In genomic region chr4:4890574-4891260, GRCh38 we compare ENCODE assay signal across 20 cellular contexts. TPM values are rescaled to one million over a fixed set of nuclear protein-coding genes. Genes with fewer than 3 reads are reported as not detected.
DNase-seq lines count a peak whose midpoint lies in the region; ATAC-seq and TF ChIP-seq lines count a peak whose summit lies in the region.
"Had no signal": no experiment of that assay in that cellular context is flagged by ENCODE, and none has a peak within 500 bp of the region (broad histone marks: within the 10 kb centered on the region; RNA-seq: fewer than 3 reads in every experiment).

No MANE protein-coding gene starts in this region.

- H2BK12ac ChIP-seq in mesenchymal stem cell (ENCODE audit: low read length in 2 of 2), result no peak overlapping the region

- H3K4me1 ChIP-seq in mesenchymal stem cell (ENCODE audit: control insufficient read depth, insufficient read depth, low read depth, low read length), result no peaks in the 10 kb centered on the region
- H3K4me1 ChIP-seq: BE2C, HAP-1 had no signal

- H3K4me1 Mint-ChIP-seq in type B pancreatic cell (ENCODE audit: unreplicated experiment), result no peaks in the 10 kb centered on the region
- H3K4me1 Mint-ChIP-seq: CD14-positive monocyte; CD8-positive, alpha-beta memory T cell had no signal

- H2AK5ac ChIP-seq in mesenchymal stem cell (ENCODE audit: low read length, severe bottlenecking), result no peak overlapping the region

- no peak overlapping the region for H3K4me3 Mint-ChIP-seq in type B pancreatic cell
- H3K4me3 Mint-ChIP-seq: CD14-positive monocyte; CD4-positive, alpha-beta T cell; CD8-positive, alpha-beta memory T cell; HFFc6 had no signal

- no peak overlapping the region for H4K91ac ChIP-seq in mesenchymal stem cell (ENCODE audit: low read length)

- no peak overlapping the region for H3K9ac ChIP-seq in mesenchymal stem cell (ENCODE audit: low read length)
- H3K9ac ChIP-seq: BLaER1 treated with 17β-estradiol and CSF1 and Interleukin-3, amounts not matched to agents 10 nM and 100 nM had no signal

- no peak overlapping the region for H2BK120ac ChIP-seq in mesenchymal stem cell (ENCODE audit: low read depth, low read length)

- H3K4me2 ChIP-seq in mesenchymal stem cell (ENCODE audit: low read length, poor library complexity, severe bottlenecking), result no peak overlapping the region
- H3K4me2 ChIP-seq: BLaER1 treated with 17β-estradiol and CSF1 and Interleukin-3, amounts not matched to agents 10 nM and 100 nM had no signal

- H3K36me3 ChIP-seq in mesenchymal stem cell (ENCODE audit: control insufficient read depth in 1 of 2, insufficient read depth in 2 of 2, low read depth in 1 of 2, low read length in 2 of 2), result no peaks in the 10 kb centered on the region
- H3K36me3 ChIP-seq: BE2C; BLaER1 treated with 17β-estradiol and CSF1 and Interleukin-3, amounts not matched to agents 10 nM and 100 nM; HAP-1 had no signal

- no peak overlapping the region for H3K23ac ChIP-seq in mesenchymal stem cell (ENCODE audit: low read length in 2 of 2)

- H3K36me3 Mint-ChIP-seq in type B pancreatic cell, result no peaks in the 10 kb centered on the region
- H3K36me3 Mint-ChIP-seq: CD14-positive monocyte; CD8-positive, alpha-beta memory T cell had no signal

- H4K8ac ChIP-seq in mesenchymal stem cell (ENCODE audit: low read length), result no peak overlapping the region

- H2BK5ac ChIP-seq in mesenchymal stem cell (ENCODE audit: low read depth, low read length, poor library complexity, severe bottlenecking), result no peak overlapping the region

- H3K18ac ChIP-seq in mesenchymal stem cell (ENCODE audit: low read depth in 1 of 2, low read length in 2 of 2), result no peak overlapping the region

- ATAC-seq in left lobe of liver, result no peak

- H3K27ac Mint-ChIP-seq in type B pancreatic cell, result no peak overlapping the region
- H3K27ac Mint-ChIP-seq: CD14-positive monocyte; CD4-positive, alpha-beta T cell; CD8-positive, alpha-beta memory T cell; HFFc6 had no signal

- DNase-seq in Ammon's horn (ENCODE audit: low spot score) (peak; percentile 21), fibroblast of the aortic adventitia (ENCODE audit: low read depth) (peak; percentile 37), left lobe of liver (ENCODE audit: low spot score) (peak; percentile 14), type B pancreatic cell (ENCODE audit: extremely low spot score, unreplicated experiment) (peak; percentile 53), mesenchymal stem cell (no peak)
- no peak for DNase-seq in stimulated activated CD4-positive, alpha-beta T cell treated with anti-CD3 and anti-CD28 coated beads, Interleukin-4, amount 100 ng/mL, for 1 hour
- no peak for DNase-seq in stimulated activated CD4-positive, alpha-beta T cell treated with anti-CD3 and anti-CD28 coated beads, Interleukin-4, amount 100 ng/mL, for 24 hours
- DNase-seq: BE2C; CD4-positive, alpha-beta T cell; CD8-positive, alpha-beta memory T cell; DMS 273 treated with DMSO at 0.1 percent for 48 hours; DMS53; DMS79 treated with DMSO at 0.1 percent for 48 hours; GF-D8; GOT3; HFFc6 had no signal

- H3K4ac ChIP-seq in mesenchymal stem cell (ENCODE audit: low read depth in 1 of 2, low read length in 2 of 2), result no peak overlapping the region

- no peaks in the 10 kb centered on the region for H3K9me3 Mint-ChIP-seq in type B pancreatic cell
- H3K9me3 Mint-ChIP-seq: CD14-positive monocyte; CD4-positive, alpha-beta T cell; HFFc6 had no signal

- H2BK15ac ChIP-seq in mesenchymal stem cell (ENCODE audit: low read depth, poor library complexity, severe bottlenecking), result no peak overlapping the region

- H2AFZ ChIP-seq in mesenchymal stem cell (ENCODE audit: low read depth, low read length), result no peak overlapping the region

- no peak overlapping the region for H3K27ac ChIP-seq in mesenchymal stem cell (ENCODE audit: low read length, poor library complexity, severe bottlenecking)
- H3K27ac ChIP-seq: 22Rv1; BLaER1 treated with 17β-estradiol and CSF1 and Interleukin-3, amounts not matched to agents 10 nM and 100 nM had no signal

- H3K4me3 ChIP-seq in fibroblast of the aortic adventitia (ENCODE audit: low read depth, low read length) (no peak overlapping the region), mesenchymal stem cell (ENCODE audit: insufficient read depth in 1 of 2, low read depth in 1 of 2, low read length in 2 of 2) (no peak overlapping the region)
- H3K4me3 ChIP-seq: BLaER1 treated with 17β-estradiol and CSF1 and Interleukin-3, amounts not matched to agents 10 nM and 100 nM; HAP-1 had no signal

- 77% methylated on average over 7 of the region's 7 CpGs for WGBS in mesenchymal stem cell

- peaks cover 40% of the 10 kb centered on the region for H3K27me3 Mint-ChIP-seq in type B pancreatic cell

- TF ChIP-seq CTCF in fibroblast of the aortic adventitia (IDR thresholded peaks at IDR 0.05; ENCODE audit: insufficient read depth, low read length) (no peak), type B pancreatic cell (conservative IDR thresholded peaks at IDR 0.05) (no peak)

- H3K14ac ChIP-seq in mesenchymal stem cell (ENCODE audit: low read length in 2 of 2), result no peak overlapping the region

- no peaks in the 10 kb centered on the region for H3K9me3 ChIP-seq in mesenchymal stem cell (ENCODE audit: control insufficient read depth, low read length)
- H3K9me3 ChIP-seq: BE2C; BLaER1 treated with 17β-estradiol and CSF1 and Interleukin-3, amounts not matched to agents 10 nM and 100 nM; HAP-1 had no signal

- H3K27me3 ChIP-seq in mesenchymal stem cell (ENCODE audit: control insufficient read depth in 1 of 2, insufficient read depth in 1 of 2, low read length in 2 of 2), result peaks cover 31 to 53% of the 10 kb centered on the region in 2 experiments
- H3K27me3 ChIP-seq: BLaER1 treated with 17β-estradiol and CSF1 and Interleukin-3, amounts not matched to agents 10 nM and 100 nM had no signal

- no peaks in the 10 kb centered on the region for H3K79me1 ChIP-seq in mesenchymal stem cell (replicated peaks; ENCODE audit: low read length, poor library complexity, severe bottlenecking)

RNA-seq across cellular contexts. Expression of gene MSX1, which starts 31.3 kb away (rescaled TPM):
- total RNA-seq in fibroblast of the aortic adventitia (ENCODE audit: low replicate concordance), result 4.3 and 17.6 TPM in 2 replicates
- 0.33 TPM for total RNA-seq in left lobe of liver
- total RNA-seq in type B pancreatic cell (ENCODE audit: low replicate concordance), result 7.4 and 67.3 TPM in 2 replicates
- polyA plus RNA-seq in mesenchymal stem cell (2013, experiment 1 of 2), result 3.9 TPM
- 4.2 TPM for polyA plus RNA-seq in mesenchymal stem cell (2013, experiment 2 of 2)
- total RNA-seq: CD4-positive, alpha-beta T cell had no signal
- polyA plus RNA-seq: CD14-positive monocyte; CD8-positive, alpha-beta memory T cell had no signal

Comparison
In these comparisons a context has a peak if more than half of its experiments do, and no peak if none do; other contexts are left out.
1. DNase-seq: peak in Ammon's horn (single experiment), fibroblast of the aortic adventitia (single experiment), left lobe of liver (single experiment) and type B pancreatic cell (single experiment); none in stimulated activated CD4-positive, alpha-beta T cell treated with anti-CD3 and anti-CD28 coated beads, Interleukin-4, amount 100 ng/mL, for 1 hour (single experiment), mesenchymal stem cell (single experiment) and stimulated activated CD4-positive, alpha-beta T cell treated with anti-CD3 and anti-CD28 coated beads, Interleukin-4, amount 100 ng/mL, for 24 hours (single experiment).